14 cellular contexts compared by ENCODE assay signal in genomic region chr11:133576351-133576750, GRCh38. TPM values are rescaled to one million over a fixed set of nuclear protein-coding genes. Genes with fewer than 3 reads are reported as not detected.
A peak's percentile ranks its signal among the peaks of the same experiment; 100 is the strongest.
DNase-seq lines count a peak whose midpoint lies in the region; TF ChIP-seq lines count a peak whose summit lies in the region.
"Had no signal": no experiment of that assay in that cellular context is flagged by ENCODE, and none has a peak within 500 bp of the region (broad histone marks: within the 10 kb centered on the region; RNA-seq: fewer than 3 reads in every experiment).

No MANE protein-coding gene starts in this region.

- intact Hi-C loops in activated T-helper 1 cell treated with anti-CD3 and anti-CD28 coated beads, Interleukin-12 subunit alpha, Interleukin-12 subunit beta, Interleukin-2, Interleukin-4 antibody, amounts not matched to agents 30 ng/mL and 10 ng/mL and 1 ng/mL, durations not matched to agents 14 hours and 24 hours and 36 hours (cut with micrococcal nuclease), result no loop called here

- H3K36me3 Mint-ChIP-seq in activated T-helper 1 cell treated with anti-CD3 and anti-CD28 coated beads, Interleukin-12 subunit alpha, Interleukin-12 subunit beta, Interleukin-2, Interleukin-4 antibody, amounts not matched to agents 30 ng/mL and 10 ng/mL and 1 ng/mL, durations not matched to agents 14 hours and 24 hours and 36 hours (ENCODE audit: low read depth), result no peaks in the 10 kb centered on the region
- H3K36me3 Mint-ChIP-seq in neural crest cell (ENCODE audit: low read depth), result peaks cover 4% of the 10 kb centered on the region

- no peaks in the 10 kb centered on the region for H3K4me1 Mint-ChIP-seq in activated T-helper 1 cell treated with anti-CD3 and anti-CD28 coated beads, Interleukin-12 subunit alpha, Interleukin-12 subunit beta, Interleukin-2, Interleukin-4 antibody, amounts not matched to agents 30 ng/mL and 10 ng/mL and 1 ng/mL, durations not matched to agents 14 hours and 24 hours and 36 hours (ENCODE audit: low read depth)
- H3K4me1 Mint-ChIP-seq in neural crest cell, result peaks cover 10% of the 10 kb centered on the region

- H3K27ac Mint-ChIP-seq in activated T-helper 1 cell treated with anti-CD3 and anti-CD28 coated beads, Interleukin-12 subunit alpha, Interleukin-12 subunit beta, Interleukin-2, Interleukin-4 antibody, amounts not matched to agents 30 ng/mL and 10 ng/mL and 1 ng/mL, durations not matched to agents 14 hours and 24 hours and 36 hours, result no peak overlapping the region
- no peak overlapping the region for H3K27ac Mint-ChIP-seq in neural crest cell (ENCODE audit: unreplicated experiment)
- H3K27ac Mint-ChIP-seq: dendritic cell treated with granulocyte-macrophage colony-stimulating factor and Interleukin-4, amounts not matched to agents 40 ng/mL and 50 ng/mL, for 4 days had no signal

- H3K9me3 Mint-ChIP-seq in activated T-helper 1 cell treated with anti-CD3 and anti-CD28 coated beads, Interleukin-12 subunit alpha, Interleukin-12 subunit beta, Interleukin-2, Interleukin-4 antibody, amounts not matched to agents 30 ng/mL and 10 ng/mL and 1 ng/mL, durations not matched to agents 14 hours and 24 hours and 36 hours, result no peaks in the 10 kb centered on the region
- peaks cover 9% of the 10 kb centered on the region for H3K9me3 Mint-ChIP-seq in neural crest cell

- TF ChIP-seq CTCF in LNCAP (IDR thresholded peaks at IDR 0.05) (peak; percentile 81), neural crest cell (conservative IDR thresholded peaks at IDR 0.05) (peak; percentile 36)

- H3K4me3 Mint-ChIP-seq in activated T-helper 1 cell treated with anti-CD3 and anti-CD28 coated beads, Interleukin-12 subunit alpha, Interleukin-12 subunit beta, Interleukin-2, Interleukin-4 antibody, amounts not matched to agents 30 ng/mL and 10 ng/mL and 1 ng/mL, durations not matched to agents 14 hours and 24 hours and 36 hours, result peak overlapping the region; percentile 3
- no peak overlapping the region for H3K4me3 Mint-ChIP-seq in neural crest cell
- H3K4me3 Mint-ChIP-seq: dendritic cell treated with granulocyte-macrophage colony-stimulating factor and Interleukin-4, amounts not matched to agents 40 ng/mL and 50 ng/mL, for 4 days had no signal

- DNase-seq in DMS 273 (lab: John Stamatoyannopoulos, UW; ENCODE audit: unreplicated experiment) (peak; percentile 2), DMS 273 treated with DMSO at 0.1 percent for 48 hours (lab: John Stamatoyannopoulos, UW) (no peak), neural crest cell (ENCODE audit: low read depth, low spot score) (no peak), HuH-7 (ENCODE audit: low spot score) (no peak), NCI-H1048 (lab: John Stamatoyannopoulos, UW) (no peak), T-helper 1 cell (no peak)
- no peak for DNase-seq in activated T-helper 1 cell treated with anti-CD3 and anti-CD28 coated beads, Interleukin-12 subunit alpha, Interleukin-12 subunit beta, Interleukin-2, Interleukin-4 antibody, amounts not matched to agents 30 ng/mL and 10 ng/mL and 1 ng/mL, durations not matched to agents 14 hours and 24 hours and 36 hours (ENCODE audit: low spot score)
- DNase-seq: 8988T, NCI-H2081 treated with DMSO at 0.1 percent for 48 hours, T-helper 2 cell had no signal

- H3K27me3 Mint-ChIP-seq in activated T-helper 1 cell treated with anti-CD3 and anti-CD28 coated beads, Interleukin-12 subunit alpha, Interleukin-12 subunit beta, Interleukin-2, Interleukin-4 antibody, amounts not matched to agents 30 ng/mL and 10 ng/mL and 1 ng/mL, durations not matched to agents 14 hours and 24 hours and 36 hours (ENCODE audit: insufficient read depth), result peaks cover 2% of the 10 kb centered on the region
- no peaks in the 10 kb centered on the region for H3K27me3 Mint-ChIP-seq in neural crest cell (ENCODE audit: low read depth)
- H3K27me3 Mint-ChIP-seq: dendritic cell treated with granulocyte-macrophage colony-stimulating factor and Interleukin-4, amounts not matched to agents 40 ng/mL and 50 ng/mL, for 4 days had no signal

RNA-seq across cellular contexts. Expression of gene OPCML, which starts 44.0 kb away (rescaled TPM):
- not detected in 2 replicates for total RNA-seq in activated T-helper 1 cell treated with anti-CD3 and anti-CD28 coated beads, Interleukin-12 subunit alpha, Interleukin-12 subunit beta, Interleukin-2, Interleukin-4 antibody, amounts not matched to agents 30 ng/mL and 10 ng/mL and 1 ng/mL, durations not matched to agents 14 hours and 24 hours and 36 hours
- total RNA-seq in neural crest cell, result 0.91 and 1.2 TPM in 2 replicates
- total RNA-seq: activated CD8-positive, alpha-beta memory T cell treated with anti-CD3 and anti-CD28 coated beads for 36 hours; myocyte had no signal
